Comparison of ENCODE assay signal across 8 cellular contexts in the genomic region with DNA sequence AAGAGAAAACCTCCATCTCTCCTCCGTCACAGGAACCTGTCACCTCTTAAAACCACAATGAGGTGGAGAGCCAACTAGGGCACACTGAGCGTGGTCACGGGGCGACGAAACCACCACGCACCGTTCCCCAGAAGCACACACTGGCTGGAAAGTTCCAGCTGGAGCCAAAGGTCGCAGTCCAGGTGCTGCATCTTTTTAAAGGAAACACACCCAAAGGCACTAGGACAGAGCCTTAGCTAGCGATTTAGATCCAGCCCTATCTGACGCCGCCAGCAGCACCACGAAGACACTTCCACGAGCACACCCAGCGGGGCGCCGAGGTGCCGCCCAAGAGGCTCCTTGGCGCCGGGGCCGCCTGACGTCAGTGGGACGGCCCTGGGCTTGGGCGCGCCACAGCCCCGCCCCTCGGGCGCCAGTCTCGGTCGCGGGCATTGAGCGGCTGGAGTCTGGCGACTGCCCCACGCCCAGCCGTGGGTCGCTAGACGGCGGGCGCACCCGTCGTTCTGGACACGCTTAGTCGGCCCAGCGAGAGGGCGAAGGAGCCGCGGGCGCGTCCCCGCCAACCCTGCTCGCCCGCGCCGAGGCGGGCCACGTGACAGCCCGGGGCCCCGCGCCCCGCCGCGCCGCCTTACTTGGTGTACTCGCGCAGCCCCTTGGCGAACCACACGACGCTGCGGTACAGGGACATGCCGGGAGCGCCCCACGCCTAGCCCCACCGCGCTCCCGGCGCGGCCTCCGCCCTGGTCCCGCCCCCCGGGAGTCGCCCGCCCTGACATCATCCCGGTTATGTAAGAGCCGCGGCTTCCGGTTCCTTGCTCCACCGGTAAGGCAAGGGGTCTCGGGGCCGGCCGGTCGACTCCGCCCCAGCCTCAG. TPM values are rescaled to one million over a fixed set of nuclear protein-coding genes. Genes with fewer than 3 reads are reported as not detected.
DNase-seq lines count a peak whose midpoint lies in the region; ATAC-seq lines count a peak whose summit lies in the region.

Gene DHRS12, minus strand, starts transcription at position 742 of the 873 bp plus-strand sequence. CDS start 4,504 bp downstream, outside the sequence.

- CTCF ChIA-PET in CD8-positive, alpha-beta memory T cell (lab: Charles Lee), result interaction anchor here (0.6 to 4.3 kb wide), 6 partner anchors 12 to 391 kb away, joined by 3 to 14 read pairs (median 3); no protein-coding TSS in a partner anchor

- peak within 1 kb of the TSS; percentile 87 for H3K4ac ChIP-seq in mesendoderm (ENCODE audit: low read depth, low read length)

- peak within 1 kb of the TSS; percentile 68 for H3K4me2 ChIP-seq in mesendoderm (ENCODE audit: low read length)

- no CpG with 5 or more reads among the region's 91 CpGs for WGBS in mesendoderm (ENCODE audit: extremely low coverage, insufficient coverage, low lambda C conversion rate)

- peak within 1 kb of the TSS; percentile 77 for H3K18ac ChIP-seq in mesendoderm (ENCODE audit: low read length)

- no peaks in the 10 kb centered on the region for H3K9me3 ChIP-seq in CD8-positive, alpha-beta memory T cell (ENCODE audit: low read length)

- POLR2A ChIA-PET in CD8-positive, alpha-beta memory T cell (lab: Charles Lee), result interaction anchor here (0.6 to 3.1 kb wide), 8 partner anchors 18 to 391 kb away, joined by 3 to 40 read pairs (median 4); partner anchors contain the start of gene INTS6

- no peak within 1 kb of the TSS for H2AK5ac ChIP-seq in mesendoderm (ENCODE audit: low read length)

- H3K4me3 Mint-ChIP-seq in CD8-positive, alpha-beta memory T cell, result peak within 1 kb of the TSS; percentile 91 to 99 (median 95)
- H3K4me3 Mint-ChIP-seq in effector memory CD8-positive, alpha-beta T cell, result peak within 1 kb of the TSS; percentile 88 to 91

- peaks cover 2% of the 10 kb centered on the region for H3K36me3 ChIP-seq in CD8-positive, alpha-beta memory T cell (ENCODE audit: insufficient read depth, low read length)
- H3K36me3 ChIP-seq in mesendoderm (ENCODE audit: control insufficient read depth, insufficient read depth, low read length), result no peaks in the 10 kb centered on the region

- no peaks in the 10 kb centered on the region for H3K79me1 ChIP-seq in mesendoderm (ENCODE audit: low read length)

- peaks cover 39% of the 10 kb centered on the region for H3K4me1 ChIP-seq in CD8-positive, alpha-beta memory T cell (ENCODE audit: insufficient read depth, low read length)
- H3K4me1 ChIP-seq in mesendoderm (ENCODE audit: control insufficient read depth, low read depth, low read length), result peaks cover 16% of the 10 kb centered on the region

- peak within 1 kb of the TSS; percentile 92 for H3K9ac ChIP-seq in mesendoderm (ENCODE audit: low read length)

- H4K8ac ChIP-seq in mesendoderm (ENCODE audit: low read depth, low read length), result peak within 1 kb of the TSS; percentile 39

- peak within 1 kb of the TSS; percentile 96 for H3K56ac ChIP-seq in mesendoderm (ENCODE audit: low read length)

- no peak within 1 kb of the TSS for H2BK15ac ChIP-seq in mesendoderm (replicated peaks; ENCODE audit: low read depth)

- peaks cover 0 to 4% (median 0%) of the 10 kb centered on the region in 5 donors for H3K9me3 Mint-ChIP-seq in CD8-positive, alpha-beta memory T cell
- H3K9me3 Mint-ChIP-seq in effector memory CD8-positive, alpha-beta T cell, result no peaks in the 10 kb centered on the region

- peaks cover 46 to 61% (median 50%) of the 10 kb centered on the region in 3 donors for H3K4me1 Mint-ChIP-seq in CD8-positive, alpha-beta memory T cell
- H3K4me1 Mint-ChIP-seq in effector memory CD8-positive, alpha-beta T cell (ENCODE audit: low read depth in 2 of 2), result peaks cover 30 to 35% of the 10 kb centered on the region in 2 donors

- peak within 1 kb of the TSS; percentile 68 for H3K4me3 ChIP-seq in CD8-positive, alpha-beta memory T cell (ENCODE audit: low read length)
- H3K4me3 ChIP-seq in mesendoderm (ENCODE audit: low read length), result peak within 1 kb of the TSS; percentile 70

- H2BK120ac ChIP-seq in mesendoderm (ENCODE audit: low read depth, low read length), result peak within 1 kb of the TSS; percentile 56

- no peaks in the 10 kb centered on the region for H3K79me2 ChIP-seq in mesendoderm (ENCODE audit: control insufficient read depth, insufficient read depth, low read length)

- peak; percentile 81 to 94 (median 93) for DNase-seq in CD8-positive, alpha-beta memory T cell
- peak; percentile 88 for DNase-seq in NK-92 treated with Interleukin-12 subunit alpha and Interleukin-12 subunit beta, amount 100 ng/mL, for 24 hours (lab: John Stamatoyannopoulos, UW)
- peak; percentile 63 to 72 (median 70) for DNase-seq in activated CD8-positive, alpha-beta memory T cell treated with anti-CD3 and anti-CD28 coated beads for 48 hours (ENCODE audit: low read depth in 2 of 3, low spot score in 2 of 3)
- peak; percentile 84 to 87 (median 86) for DNase-seq in effector memory CD8-positive, alpha-beta T cell
- peak; percentile 87 for DNase-seq in mesendoderm
- DNase-seq in stimulated activated CD8-positive, alpha-beta memory T cell treated with anti-CD3 and anti-CD28 coated beads, Interleukin-15, amount 100 ng/mL, for 1 hour (ENCODE audit: low read depth), result peak; percentile 68

- H3K27me3 ChIP-seq in CD8-positive, alpha-beta memory T cell (ENCODE audit: insufficient read depth, low read length, poor library complexity, severe bottlenecking), result no peaks in the 10 kb centered on the region
- no peaks in the 10 kb centered on the region for H3K27me3 ChIP-seq in mesendoderm (ENCODE audit: insufficient read depth, low read length, poor library complexity)

- peak within 1 kb of the TSS; percentile 86 for H2BK5ac ChIP-seq in mesendoderm (ENCODE audit: low read length)

- ATAC-seq in GM19351 (IDR thresholded peaks at IDR 0.05; ENCODE audit: unreplicated experiment), result peak; percentile 86
- peak; percentile 66 for ATAC-seq in HG03469 (IDR thresholded peaks at IDR 0.05; ENCODE audit: unreplicated experiment)
- ATAC-seq in effector memory CD8-positive, alpha-beta T cell (replicated peaks), result peak; percentile 69

- peak within 1 kb of the TSS; percentile 86 for H3K23ac ChIP-seq in mesendoderm (ENCODE audit: low read length)

- H3K27ac ChIP-seq in CD8-positive, alpha-beta memory T cell (ENCODE audit: low read depth, low read length), result peak within 1 kb of the TSS; percentile 99
- peak within 1 kb of the TSS; percentile 69 for H3K27ac ChIP-seq in mesendoderm (ENCODE audit: low read depth, low read length)

- peaks cover 0 to 13% (median 2%) of the 10 kb centered on the region in 3 donors for H3K36me3 Mint-ChIP-seq in CD8-positive, alpha-beta memory T cell
- H3K36me3 Mint-ChIP-seq in effector memory CD8-positive, alpha-beta T cell (ENCODE audit: insufficient read depth), result peaks cover 42% of the 10 kb centered on the region

- peak within 1 kb of the TSS; percentile 98 to 100 (median 100) for H3K27ac Mint-ChIP-seq in CD8-positive, alpha-beta memory T cell
- peak within 1 kb of the TSS; percentile 99 for H3K27ac Mint-ChIP-seq in effector memory CD8-positive, alpha-beta T cell

- H4K5ac ChIP-seq in mesendoderm (ENCODE audit: low read length), result no peak within 1 kb of the TSS

- H3K27me3 Mint-ChIP-seq in CD8-positive, alpha-beta memory T cell, result peaks cover 0 to 8% of the 10 kb centered on the region in 2 donors
- H3K27me3 Mint-ChIP-seq in effector memory CD8-positive, alpha-beta T cell, result no peaks in the 10 kb centered on the region

RNA-seq across cellular contexts. Expression of gene DHRS12, which starts in this region (rescaled TPM):
- 1 to 10 TPM; 7.1 to 7.2 TPM for total RNA-seq in CD8-positive, alpha-beta memory T cell
- 35.6 TPM for polyA plus RNA-seq in CD8-positive, alpha-beta memory T cell
- polyA plus RNA-seq in mesendoderm (2013, experiment 1 of 2), result 3.6 TPM
- polyA plus RNA-seq in mesendoderm (2013, experiment 2 of 2), result 4.6 TPM

Comparison
In these comparisons a context has a peak if more than half of its experiments do, and no peak if none do; other contexts are left out.
1. Peak in every context shown above with its lines: DNase-seq, ATAC-seq, H3K4me3 ChIP-seq and H3K27ac ChIP-seq.